Comparison of ENCODE assay signal across 13 cellular contexts in the genomic region with DNA sequence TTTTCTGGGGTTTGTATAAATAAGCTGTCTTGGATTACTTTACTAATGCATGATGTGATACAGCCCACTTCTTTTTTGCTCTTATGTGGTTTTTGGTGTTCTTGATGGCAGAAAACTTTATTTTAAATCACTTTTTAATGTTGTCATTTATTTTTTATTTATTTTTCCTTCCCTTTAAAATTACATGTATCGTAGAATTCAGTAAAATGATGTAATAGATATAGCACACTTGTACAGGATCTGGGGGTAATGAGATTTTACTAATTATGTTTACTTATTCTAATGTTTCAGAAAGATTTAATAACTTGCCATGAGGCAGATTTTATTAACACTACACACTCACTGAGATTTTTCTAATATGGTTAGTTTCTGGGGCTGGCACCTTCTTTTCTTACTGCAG. TPM values are rescaled to one million over a fixed set of nuclear protein-coding genes. Genes with fewer than 3 reads are reported as not detected.
A peak's percentile ranks its signal among the peaks of the same experiment; 100 is the strongest.
DNase-seq lines count a peak whose midpoint lies in the region; ATAC-seq and TF ChIP-seq lines count a peak whose summit lies in the region.
"Had no signal": no experiment of that assay in that cellular context is flagged by ENCODE, and none has a peak within 500 bp of the region (broad histone marks: within the 10 kb centered on the region; RNA-seq: fewer than 3 reads in every experiment).

No MANE protein-coding gene starts in this region.

- H3K4me2 ChIP-seq in smooth muscle cell: peak overlapping the region; percentile 67

- peaks cover 92% of the 10 kb centered on the region for H4K20me1 ChIP-seq in smooth muscle cell (ENCODE audit: low read depth)

- peaks cover 14% of the 10 kb centered on the region for H3K4me1 ChIP-seq in smooth muscle cell (ENCODE audit: low read depth)

- no peaks in the 10 kb centered on the region for H3K36me3 ChIP-seq in smooth muscle cell (ENCODE audit: low read depth)

- H3K27ac ChIP-seq in smooth muscle cell (ENCODE audit: low read depth): peak overlapping the region; percentile 33

- peak overlapping the region; percentile 100 for H3K4me3 Mint-ChIP-seq in glutamatergic neuron (ENCODE audit: unreplicated experiment)

- H3F3A ChIP-seq in smooth muscle cell (ENCODE audit: low read depth): peaks cover 3% of the 10 kb centered on the region

- DNase-seq in NCI-H146 (lab: John Stamatoyannopoulos, UW): peak; percentile 10
- no peak for DNase-seq in NCI-H146 treated with DMSO at 0.1 percent for 48 hours (lab: John Stamatoyannopoulos, UW; ENCODE audit: unreplicated experiment)
- peak; percentile 57 for DNase-seq in NCI-H69 (lab: John Stamatoyannopoulos, UW)
- DNase-seq in glutamatergic neuron: no peak
- DNase-seq in smooth muscle cell (lab: John Stamatoyannopoulos, UW; ENCODE audit: unreplicated experiment): no peak
- no peak for DNase-seq in islet precursor cell
- no peak for DNase-seq in effector CD8-positive, alpha-beta T cell (lab: John Stamatoyannopoulos, UW)
- DNase-seq: activated CD4-positive, CD25-positive, alpha-beta regulatory T cell treated with anti-CD3 and anti-CD28 coated beads, Interleukin-2, amount 50 U/mL, for 72 hours; nephron progenitor cell; SW 1271 had no signal

- no peak for ATAC-seq in HG02571 (IDR thresholded peaks at IDR 0.05; ENCODE audit: unreplicated experiment)

- peaks cover 18% of the 10 kb centered on the region for H3K4me1 Mint-ChIP-seq in glutamatergic neuron (ENCODE audit: low read depth, unreplicated experiment)

- H2AFZ ChIP-seq in smooth muscle cell (ENCODE audit: low read depth): no peak overlapping the region

- WGBS in smooth muscle cell (ENCODE audit: low lambda C conversion rate): 61% methylated on average over 1 of the region's 1 CpG

- peak overlapping the region; percentile 26 for H3K4me3 ChIP-seq in smooth muscle cell

- H3K27me3 Mint-ChIP-seq in glutamatergic neuron (ENCODE audit: unreplicated experiment): peaks cover 20% of the 10 kb centered on the region

- no peaks in the 10 kb centered on the region for H3K9me3 ChIP-seq in smooth muscle cell (replicated peaks; ENCODE audit: low read depth)

- TF ChIP-seq CTCF in glutamatergic neuron (IDR thresholded peaks at IDR 0.05; ENCODE audit: partially characterized antibody, unreplicated experiment) (no peak), smooth muscle cell (IDR thresholded peaks at IDR 0.05; ENCODE audit: borderline replicate concordance, insufficient read depth, poor library complexity, severe bottlenecking) (no peak)

- H3K9me3 Mint-ChIP-seq in glutamatergic neuron (ENCODE audit: unreplicated experiment): peaks cover 19% of the 10 kb centered on the region
- H3K9me3 Mint-ChIP-seq: activated T-helper 1 cell treated with anti-CD3 and anti-CD28 coated beads, Interleukin-12 subunit alpha, Interleukin-12 subunit beta, Interleukin-2, Interleukin-4 antibody, amounts not matched to agents 30 ng/mL and 10 ng/mL and 1 ng/mL, durations not matched to agents 14 hours and 24 hours and 36 hours had no signal

- H3K9ac ChIP-seq in smooth muscle cell (ENCODE audit: low read depth): no peak overlapping the region

- no peaks in the 10 kb centered on the region for H3K27me3 ChIP-seq in smooth muscle cell (ENCODE audit: low read depth)

- H3K79me2 ChIP-seq in smooth muscle cell (ENCODE audit: low read depth): peaks cover 69% of the 10 kb centered on the region

- peak overlapping the region; percentile 100 for H3K27ac Mint-ChIP-seq in glutamatergic neuron (ENCODE audit: unreplicated experiment)
- H3K27ac Mint-ChIP-seq: activated T-helper 1 cell treated with anti-CD3 and anti-CD28 coated beads, Interleukin-12 subunit alpha, Interleukin-12 subunit beta, Interleukin-2, Interleukin-4 antibody, amounts not matched to agents 30 ng/mL and 10 ng/mL and 1 ng/mL, durations not matched to agents 14 hours and 24 hours and 36 hours had no signal

- H3K36me3 Mint-ChIP-seq in glutamatergic neuron (ENCODE audit: unreplicated experiment): peaks cover 11% of the 10 kb centered on the region

RNA-seq across cellular contexts. Expression of a gene that starts 0.7 kb away (rescaled TPM):
- total RNA-seq in glutamatergic neuron (ENCODE audit: unreplicated experiment) (64.6 TPM), smooth muscle cell (not detected in 2 replicates)
- polyA plus RNA-seq in smooth muscle cell: not detected in 2 replicates
- total RNA-seq: OCI-LY7 had no signal

Comparison
In these comparisons a context has a peak if more than half of its experiments do, and no peak if none do; other contexts are left out.
1. DNase-seq: peak in NCI-H146 (single experiment) and NCI-H69 (single experiment); none in NCI-H146 treated with DMSO at 0.1 percent for 48 hours (single experiment), glutamatergic neuron (single experiment), smooth muscle cell (single experiment), islet precursor cell (single experiment) and effector CD8-positive, alpha-beta T cell (single experiment).
2. RNA of a gene that starts 0.7 kb away (total RNA-seq): 64.6 TPM in glutamatergic neuron (single experiment); not detected in smooth muscle cell; every median in the first group is over 10 times any median in the second.